In the genomic region with DNA sequence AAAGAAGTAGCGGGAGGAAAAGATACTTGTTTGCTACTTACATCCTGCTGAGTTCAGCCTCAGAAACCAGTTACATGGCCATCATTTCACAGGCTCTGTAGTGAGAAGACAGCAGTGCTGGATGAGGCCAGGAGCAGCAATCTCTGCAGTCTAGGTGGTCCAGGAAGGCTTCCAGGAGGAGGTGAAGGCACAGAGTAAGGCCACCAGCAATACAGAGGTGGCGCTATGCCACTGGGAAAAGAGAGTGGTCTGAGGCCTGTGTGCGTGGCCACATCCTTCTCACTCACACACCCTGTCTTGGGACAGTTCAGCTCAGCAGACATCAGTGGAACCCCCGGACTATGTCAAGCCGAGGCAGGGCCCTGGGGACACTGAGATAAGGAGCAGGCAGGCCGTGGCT, we compare ENCODE assay signal across 16 cellular contexts.
DNase-seq lines count a peak whose midpoint lies in the region; ATAC-seq, FAIRE-seq and TF ChIP-seq lines count a peak whose summit lies in the region.
"Had no signal": no experiment of that assay in that cellular context is flagged by ENCODE, and none has a peak within 500 bp of the region (broad histone marks: within the 10 kb centered on the region; RNA-seq: fewer than 3 reads in every experiment).

No MANE protein-coding gene starts in this region.

- peaks cover 43 to 88% of the 10 kb centered on the region in 2 experiments; a peak in 3 of 4 replicates for H3K4me1 ChIP-seq in SK-N-SH (ENCODE audit: control insufficient read depth in 1 of 2, insufficient read depth in 2 of 2, low read depth in 1 of 2, low read length in 1 of 2)
- H3K4me1 ChIP-seq: Caco-2 had no signal

- 83% methylated on average over 6 of the region's 6 CpGs for WGBS in SK-N-SH (ENCODE audit: low lambda C conversion rate)

- DNase-seq in SK-N-SH (no peak), NCI-H69 (lab: John Stamatoyannopoulos, UW) (peak; percentile 36), bronchial epithelial cell (ENCODE audit: low read depth) (no peak), progenitor cell of endocrine pancreas (ENCODE audit: low spot score, unreplicated experiment) (no peak), NCI-H446 (lab: John Stamatoyannopoulos, UW) (no peak), RWPE1 (ENCODE audit: low spot score) (no peak), NCI-H1436 (lab: John Stamatoyannopoulos, UW) (no peak)
- DNase-seq: 8988T, Caco-2, KG1, NCI-H1048, NCI-H2107, NCI-H226 had no signal

- peak; percentile 62 for FAIRE-seq in bronchial epithelial cell (lab: Jason Lieb, UNC)
- FAIRE-seq: GM18507 had no signal

- peak overlapping the region; percentile 85 for H3K27ac Mint-ChIP-seq in progenitor cell of endocrine pancreas

- H3K9me2 ChIP-seq in SK-N-SH: no peaks in the 10 kb centered on the region

- no peak overlapping the region for H3K9ac ChIP-seq in SK-N-SH

- H3K4me3 Mint-ChIP-seq in progenitor cell of endocrine pancreas (ENCODE audit: low read depth): no peak overlapping the region

- H3K27me3 ChIP-seq in SK-N-SH (ENCODE audit: insufficient read depth) (no peaks in the 10 kb centered on the region), bronchial epithelial cell (ENCODE audit: control insufficient read depth, insufficient read depth, low read length) (no peaks in the 10 kb centered on the region)

- no peaks in the 10 kb centered on the region for H3K9me3 Mint-ChIP-seq in progenitor cell of endocrine pancreas (ENCODE audit: low read depth)

- TF ChIP-seq RAD21 in SK-N-SH (IDR thresholded peaks at IDR 0.05; ENCODE audit: low read length): peak; percentile 35

- no peak overlapping the region for H3K4me3 ChIP-seq in SK-N-SH (ENCODE audit: low read depth in 2 of 2, low read length in 1 of 2)
- no peak overlapping the region for H3K4me3 ChIP-seq in bronchial epithelial cell (ENCODE audit: low read depth, low read length)

- no peaks in the 10 kb centered on the region for H3K36me3 ChIP-seq in SK-N-SH (replicated peaks in 1 of 2; ENCODE audit: control insufficient read depth in 1 of 2, insufficient read depth in 2 of 2, low read length in 1 of 2)
- peaks cover 1% of the 10 kb centered on the region for H3K36me3 ChIP-seq in bronchial epithelial cell (ENCODE audit: control insufficient read depth, insufficient read depth, low read length)

- H4K20me1 ChIP-seq in SK-N-SH (ENCODE audit: insufficient read depth): no peaks in the 10 kb centered on the region

- H3K27ac ChIP-seq in SK-N-SH (ENCODE audit: low read depth in 2 of 2, low read length in 1 of 2) (peak overlapping the region in 1 of 2 experiments; percentile 13; a peak in 1 of 4 replicates), RWPE1 (no peak overlapping the region)
- H3K27ac ChIP-seq: HL-60 had no signal

- no peak overlapping the region for H2AFZ ChIP-seq in SK-N-SH (ENCODE audit: low read depth)

- CTCF ChIA-PET in SK-N-SH (lab: Yijun Ruan, JAX): interaction anchor here (0.7 to 4.2 kb wide), 4 partner anchors 8 to 548 kb away, joined by 3 to 32 read pairs (median 6); no protein-coding TSS in a partner anchor
- CTCF ChIA-PET in RWPE1 (lab: Yijun Ruan, JAX): no interaction called here

- POLR2A ChIA-PET in SK-N-SH (lab: Yijun Ruan, JAX) (no interaction called here), RWPE1 (lab: Yijun Ruan, JAX; ENCODE audit: low non-redundant PET) (no interaction called here)

- TF ChIP-seq CTCF in SK-N-SH (IDR thresholded peaks at IDR 0.05): no peak
- no peak for TF ChIP-seq CTCF in bronchial epithelial cell (IDR thresholded peaks at IDR 0.05; ENCODE audit: insufficient read depth, low read length, severe bottlenecking)
- no peak for TF ChIP-seq CTCF in progenitor cell of endocrine pancreas (IDR thresholded peaks at IDR 0.05; ENCODE audit: unreplicated experiment)
- TF ChIP-seq CTCF in RWPE1 (conservative IDR thresholded peaks at IDR 0.05; ENCODE audit: low read depth): no peak

- peaks cover 43% of the 10 kb centered on the region for H3K27me3 Mint-ChIP-seq in progenitor cell of endocrine pancreas

- no peak for ATAC-seq in SK-N-SH treated with all-trans-retinoic acid at 6 μM for 48 hours

- H3K9me3 ChIP-seq in SK-N-SH: no peaks in the 10 kb centered on the region
- H3K9me3 ChIP-seq: Caco-2 had no signal

- no peaks in the 10 kb centered on the region for H3F3A ChIP-seq in SK-N-SH (replicated peaks; ENCODE audit: insufficient read depth)

- no peak for TF ChIP-seq EP300 in SK-N-SH (IDR thresholded peaks at IDR 0.05; ENCODE audit: borderline replicate concordance in 1 of 2, low read depth in 1 of 2, low read length in 1 of 2)

- peaks cover 21% of the 10 kb centered on the region for H3K4me1 Mint-ChIP-seq in progenitor cell of endocrine pancreas (ENCODE audit: low read depth)

- H3K4me2 ChIP-seq in SK-N-SH: no peak overlapping the region

- H3K36me3 Mint-ChIP-seq in progenitor cell of endocrine pancreas (ENCODE audit: insufficient read depth): no peaks in the 10 kb centered on the region

- H3K79me2 ChIP-seq in SK-N-SH (ENCODE audit: insufficient read depth): no peaks in the 10 kb centered on the region

TF ChIP-seq in SK-N-SH, 30 proteins besides CTCF, POLR2A, EP300 and RAD21 (continues in another document):
- TF ChIP-seq ELF1 (IDR thresholded peaks at IDR 0.05) (no peak), FOSL2 (IDR thresholded peaks at IDR 0.05; ENCODE audit: borderline replicate concordance, low read depth) (no peak), SMC3 (IDR thresholded peaks at IDR 0.05; ENCODE audit: low read depth, low read length) (no peak), SIN3A (IDR thresholded peaks at IDR 0.05; ENCODE audit: borderline replicate concordance, low read depth, low read length) (no peak), GABPA (IDR thresholded peaks at IDR 0.05; ENCODE audit: low read depth) (no peak), RFX5 (IDR thresholded peaks at IDR 0.05; ENCODE audit: low read length) (no peak), CHD2 (IDR thresholded peaks at IDR 0.05; ENCODE audit: low read length, partially characterized antibody) (no peak), MAX (IDR thresholded peaks at IDR 0.05; ENCODE audit: low read depth) (no peak), NFIC (IDR thresholded peaks at IDR 0.05; ENCODE audit: borderline replicate concordance) (no peak), TAF1 (IDR thresholded peaks at IDR 0.05; ENCODE audit: borderline replicate concordance, low read depth, low read length) (no peak), YY1 (IDR thresholded peaks at IDR 0.05; ENCODE audit: low read depth) (no peak), RCOR1 (IDR thresholded peaks at IDR 0.05; ENCODE audit: low read length) (no peak)
- TF ChIP-seq, protein P1, sequence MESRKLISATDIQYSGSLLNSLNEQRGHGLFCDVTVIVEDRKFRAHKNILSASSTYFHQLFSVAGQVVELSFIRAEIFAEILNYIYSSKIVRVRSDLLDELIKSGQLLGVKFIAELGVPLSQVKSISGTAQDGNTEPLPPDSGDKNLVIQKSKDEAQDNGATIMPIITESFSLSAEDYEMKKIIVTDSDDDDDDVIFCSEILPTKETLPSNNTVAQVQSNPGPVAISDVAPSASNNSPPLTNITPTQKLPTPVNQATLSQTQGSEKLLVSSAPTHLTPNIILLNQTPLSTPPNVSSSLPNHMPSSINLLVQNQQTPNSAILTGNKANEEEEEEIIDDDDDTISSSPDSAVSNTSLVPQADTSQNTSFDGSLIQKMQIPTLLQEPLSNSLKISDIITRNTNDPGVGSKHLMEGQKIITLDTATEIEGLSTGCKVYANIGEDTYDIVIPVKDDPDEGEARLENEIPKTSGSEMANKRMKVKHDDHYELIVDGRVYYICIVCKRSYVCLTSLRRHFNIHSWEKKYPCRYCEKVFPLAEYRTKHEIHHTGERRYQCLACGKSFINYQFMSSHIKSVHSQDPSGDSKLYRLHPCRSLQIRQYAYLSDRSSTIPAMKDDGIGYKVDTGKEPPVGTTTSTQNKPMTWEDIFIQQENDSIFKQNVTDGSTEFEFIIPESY (IDR thresholded peaks at IDR 0.05; ENCODE audit: borderline replicate concordance, low read depth): no peak

TF ChIP-seq in SK-N-SH treated with all-trans-retinoic acid at 6 μM for 48 hours, 23 proteins besides CTCF, POLR2A, EP300 and RAD21:
- TF ChIP-seq, protein P2, sequence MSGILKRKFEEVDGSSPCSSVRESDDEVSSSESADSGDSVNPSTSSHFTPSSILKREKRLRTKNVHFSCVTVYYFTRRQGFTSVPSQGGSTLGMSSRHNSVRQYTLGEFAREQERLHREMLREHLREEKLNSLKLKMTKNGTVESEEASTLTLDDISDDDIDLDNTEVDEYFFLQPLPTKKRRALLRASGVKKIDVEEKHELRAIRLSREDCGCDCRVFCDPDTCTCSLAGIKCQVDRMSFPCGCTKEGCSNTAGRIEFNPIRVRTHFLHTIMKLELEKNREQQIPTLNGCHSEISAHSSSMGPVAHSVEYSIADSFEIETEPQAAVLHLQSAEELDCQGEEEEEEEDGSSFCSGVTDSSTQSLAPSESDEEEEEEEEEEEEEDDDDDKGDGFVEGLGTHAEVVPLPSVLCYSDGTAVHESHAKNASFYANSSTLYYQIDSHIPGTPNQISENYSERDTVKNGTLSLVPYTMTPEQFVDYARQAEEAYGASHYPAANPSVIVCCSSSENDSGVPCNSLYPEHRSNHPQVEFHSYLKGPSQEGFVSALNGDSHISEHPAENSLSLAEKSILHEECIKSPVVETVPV (CRISPR knock-in tag; IDR thresholded peaks at IDR 0.05): no peak
- no peak for TF ChIP-seq TOX (CRISPR knock-in tag; IDR thresholded peaks at IDR 0.05; ENCODE audit: borderline replicate concordance)
- no peak for TF ChIP-seq RARB (CRISPR knock-in tag; IDR thresholded peaks at IDR 0.05)
- TF ChIP-seq ARNTL (CRISPR knock-in tag; IDR thresholded peaks at IDR 0.05; ENCODE audit: borderline replicate concordance, low read depth): no peak
- TF ChIP-seq OSR1 (CRISPR knock-in tag; IDR thresholded peaks at IDR 0.05): no peak
- TF ChIP-seq, protein P3, sequence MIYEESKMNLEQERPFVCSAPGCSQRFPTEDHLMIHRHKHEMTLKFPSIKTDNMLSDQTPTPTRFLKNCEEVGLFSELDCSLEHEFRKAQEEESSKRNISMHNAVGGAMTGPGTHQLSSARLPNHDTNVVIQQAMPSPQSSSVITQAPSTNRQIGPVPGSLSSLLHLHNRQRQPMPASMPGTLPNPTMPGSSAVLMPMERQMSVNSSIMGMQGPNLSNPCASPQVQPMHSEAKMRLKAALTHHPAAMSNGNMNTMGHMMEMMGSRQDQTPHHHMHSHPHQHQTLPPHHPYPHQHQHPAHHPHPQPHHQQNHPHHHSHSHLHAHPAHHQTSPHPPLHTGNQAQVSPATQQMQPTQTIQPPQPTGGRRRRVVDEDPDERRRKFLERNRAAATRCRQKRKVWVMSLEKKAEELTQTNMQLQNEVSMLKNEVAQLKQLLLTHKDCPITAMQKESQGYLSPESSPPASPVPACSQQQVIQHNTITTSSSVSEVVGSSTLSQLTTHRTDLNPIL (CRISPR knock-in tag; IDR thresholded peaks at IDR 0.05; ENCODE audit: low read depth): no peak
- no peak for TF ChIP-seq GLIS3 (CRISPR knock-in tag; IDR thresholded peaks at IDR 0.05)
